In the genomic region with DNA sequence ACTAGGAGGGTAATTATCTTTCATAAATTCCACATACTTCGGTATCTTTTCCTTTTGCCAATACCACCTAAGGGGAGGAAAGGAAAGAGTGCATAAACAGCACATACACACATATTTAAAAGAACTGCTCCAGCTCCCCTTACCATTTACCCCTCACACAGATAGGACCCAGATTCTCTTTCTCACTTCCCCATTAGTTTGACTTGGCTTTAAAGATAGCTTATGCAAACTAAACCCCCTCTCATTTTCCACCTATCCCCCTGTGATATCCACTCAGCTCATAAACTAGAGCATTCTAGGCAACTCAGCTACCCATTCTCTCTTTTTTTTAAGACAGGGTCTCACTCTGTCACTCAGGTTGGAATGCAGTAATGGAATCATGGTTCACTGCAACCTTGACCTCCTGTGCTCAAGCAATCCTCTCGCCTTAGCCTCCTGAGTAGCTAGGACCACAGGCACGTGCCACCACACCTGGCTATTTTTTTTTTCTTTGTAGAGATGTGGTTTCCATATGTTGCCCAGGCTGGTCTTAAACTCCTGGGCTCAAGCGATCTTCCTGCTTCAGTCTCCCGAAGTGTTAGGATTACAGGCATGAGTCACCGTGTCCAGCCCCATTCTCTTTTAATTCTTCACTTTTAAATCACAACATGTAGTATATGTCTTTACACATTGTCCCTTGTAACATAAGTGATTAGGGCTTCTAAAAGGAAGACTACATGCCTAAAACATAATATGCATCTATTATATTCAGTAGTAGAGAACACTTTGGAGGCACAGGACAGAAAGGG, we compare ENCODE assay signal across 17 cellular contexts. TPM values are rescaled to one million over a fixed set of nuclear protein-coding genes. Genes with fewer than 3 reads are reported as not detected.
DNase-seq lines count a peak whose midpoint lies in the region; ATAC-seq, FAIRE-seq and TF ChIP-seq lines count a peak whose summit lies in the region.
"Had no signal": no experiment of that assay in that cellular context is flagged by ENCODE, and none has a peak within 500 bp of the region (broad histone marks: within the 10 kb centered on the region; RNA-seq: fewer than 3 reads in every experiment).

No MANE protein-coding gene starts in this region.

- H3K79me2 ChIP-seq in endothelial cell of umbilical vein (ENCODE audit: control insufficient read depth, insufficient read depth, low read length): peaks cover 8% of the 10 kb centered on the region

- in situ Hi-C loops in brain microvascular endothelial cell (cut with HindIII; ENCODE audit: low pct_ligation_motif_present, low sequenced_read_pairs): no loop called here

- no peak for TF ChIP-seq CTCF in endothelial cell of umbilical vein (IDR thresholded peaks at IDR 0.05; ENCODE audit: extremely low read depth in 1 of 2, insufficient read depth in 1 of 2, low read depth in 1 of 2, low read length in 2 of 2)
- no peak for TF ChIP-seq CTCF in brain microvascular endothelial cell (IDR thresholded peaks at IDR 0.05; ENCODE audit: low read depth, low read length, missing control alignments)

- no peak overlapping the region for H3K4me2 ChIP-seq in endothelial cell of umbilical vein (ENCODE audit: insufficient read depth, low read length)

- H3K27me3 ChIP-seq in endothelial cell of umbilical vein (ENCODE audit: control insufficient read depth in 2 of 2, insufficient read depth in 2 of 2, low read length in 2 of 2) (no peaks in the 10 kb centered on the region), brain microvascular endothelial cell (replicated peaks) (no peaks in the 10 kb centered on the region)
- H3K27me3 ChIP-seq: heart right ventricle, vagina had no signal

- no peak for TF ChIP-seq POLR2A in endothelial cell of umbilical vein (IDR thresholded peaks at IDR 0.05; ENCODE audit: low read depth, low read length)

- H3K27ac ChIP-seq in endothelial cell of umbilical vein (ENCODE audit: insufficient read depth, low read depth, low read length) (no peak overlapping the region), brain microvascular endothelial cell (no peak overlapping the region)
- H3K27ac ChIP-seq: heart right ventricle, lower lobe of right lung, vagina had no signal

- dilution Hi-C loops in endothelial cell of umbilical vein (cut with MboI; ENCODE audit: extremely low pct_ligation_motif_present, low sequenced_read_pairs): no loop called here

- POLR2A ChIA-PET in endothelial cell of umbilical vein (lab: Charles Lee): no interaction called here

- no TSS peak for BruUV-seq in endothelial cell of umbilical vein (replicated peaks; lab: Mats Ljungman, UMichigan)

- H3K9me1 ChIP-seq in endothelial cell of umbilical vein (replicated peaks; ENCODE audit: control insufficient read depth, extremely low read depth, insufficient read depth, low read length): no peaks in the 10 kb centered on the region

- no peak overlapping the region for H3K4me3 ChIP-seq in endothelial cell of umbilical vein (replicated peaks in 1 of 3; ENCODE audit: insufficient read depth in 1 of 3, low read depth in 1 of 3, low read length in 3 of 3)
- H3K4me3 ChIP-seq in brain microvascular endothelial cell (ENCODE audit: low read depth, low read length): no peak overlapping the region
- H3K4me3 ChIP-seq: heart right ventricle, lower lobe of right lung, vagina had no signal

- intact Hi-C loops in endothelial cell of umbilical vein (cut with micrococcal nuclease): no loop called here

- H3K4me1 ChIP-seq in endothelial cell of umbilical vein (ENCODE audit: control insufficient read depth, extremely low read depth, insufficient read depth, low read length): peaks cover 18% of the 10 kb centered on the region

- no peaks in the 10 kb centered on the region for H3K9me3 ChIP-seq in endothelial cell of umbilical vein (replicated peaks; ENCODE audit: control insufficient read depth, insufficient read depth, low read length)
- H3K9me3 ChIP-seq: heart right ventricle, lower lobe of right lung, vagina had no signal

- H3K36me3 ChIP-seq in endothelial cell of umbilical vein (ENCODE audit: control insufficient read depth in 2 of 2, extremely low read depth in 1 of 2, insufficient read depth in 2 of 2, low read length in 2 of 2): peaks cover 0 to 3% of the 10 kb centered on the region in 2 experiments
- H3K36me3 ChIP-seq in brain microvascular endothelial cell (replicated peaks): no peaks in the 10 kb centered on the region

- no peak overlapping the region for H2AFZ ChIP-seq in endothelial cell of umbilical vein (ENCODE audit: low read depth, low read length)

- no peaks in the 10 kb centered on the region for H4K20me1 ChIP-seq in endothelial cell of umbilical vein (replicated peaks; ENCODE audit: control insufficient read depth, extremely low read depth, insufficient read depth, low read length)

- FAIRE-seq in endothelial cell of umbilical vein (lab: Jason Lieb, UNC): peak; percentile 63

- ATAC-seq in GM18498 (IDR thresholded peaks at IDR 0.05; ENCODE audit: unreplicated experiment): peak; percentile 48
- peak; percentile 59 for ATAC-seq in GM21515 (IDR thresholded peaks at IDR 0.05; ENCODE audit: unreplicated experiment)
- peak; percentile 32 for ATAC-seq in HG03095 (IDR thresholded peaks at IDR 0.05; ENCODE audit: unreplicated experiment)
- ATAC-seq: effector memory CD8-positive, alpha-beta T cell; heart right ventricle; lower lobe of right lung had no signal

- CTCF ChIA-PET in endothelial cell of umbilical vein (lab: Charles Lee): interaction anchor here (1.2 kb wide), 1 partner anchor 14 kb away, joined by 4 read pairs; no protein-coding TSS in a partner anchor

- no peak overlapping the region for H3K9ac ChIP-seq in endothelial cell of umbilical vein (replicated peaks; ENCODE audit: extremely low read depth, insufficient read depth, low read length)

- DNase-seq in endothelial cell of umbilical vein (ENCODE audit: low read depth, low spot score) (no peak), brain microvascular endothelial cell (no peak), NCI-H748 (lab: John Stamatoyannopoulos, UW; ENCODE audit: unreplicated experiment) (no peak), iPS-NIHi11 (ENCODE audit: low spot score) (no peak), A172 (ENCODE audit: low spot score) (no peak)
- DNase-seq: amniotic stem cell; effector memory CD8-positive, alpha-beta T cell; heart right ventricle; lower lobe of right lung; NCI-H526; occipital lobe; SHP77 treated with DMSO at 0.1 percent for 48 hours; stimulated activated CD4-positive, alpha-beta T cell treated with anti-CD3 and anti-CD28 coated beads, Interleukin-15, amount 100 ng/mL, for 24 hours had no signal

TF ChIP-seq in endothelial cell of umbilical vein, 7 proteins besides CTCF, POLR2A, EP300 and RAD21:
- TF ChIP-seq JUN (IDR thresholded peaks at IDR 0.05; ENCODE audit: borderline replicate concordance, insufficient read depth, insufficient read length, low read depth) (no peak), POLR2AphosphoS5 (IDR thresholded peaks at IDR 0.05; ENCODE audit: insufficient read depth, low read depth, low read length) (no peak), MAX (IDR thresholded peaks at IDR 0.05; ENCODE audit: insufficient read depth, insufficient read length) (no peak), FOS (IDR thresholded peaks at IDR 0.05; ENCODE audit: borderline replicate concordance, insufficient read depth, low read length) (no peak), MYC (IDR thresholded peaks at IDR 0.05; ENCODE audit: low read depth, low read length) (no peak), EZH2 (IDR thresholded peaks at IDR 0.05; ENCODE audit: borderline replicate concordance, low read depth, low read length, severe bottlenecking) (no peak), GATA2 (IDR thresholded peaks at IDR 0.05; ENCODE audit: insufficient read depth, insufficient read length, low read depth, low read length) (no peak)

RNA-seq across cellular contexts. Expression of gene FUCA2, which starts 4.0 kb away (rescaled TPM):
- 80.9 and 85.0 TPM in 2 replicates for total RNA-seq in endothelial cell of umbilical vein
- polyA plus RNA-seq in endothelial cell of umbilical vein: 24.1 and 29.7 TPM in 2 replicates
- 37.1 and 37.9 TPM in 2 replicates for polyA plus RNA-seq in endothelial cell of umbilical vein (2011; cell fraction: cytosol; rRNA removed)
- polyA plus RNA-seq in endothelial cell of umbilical vein (2011; cell fraction: nucleus; rRNA removed): 28.0 and 36.3 TPM in 2 replicates
- polyA plus RNA-seq in endothelial cell of umbilical vein (2012): 50.3 and 77.6 TPM in 2 replicates
- 22.8 and 24.0 TPM in 2 replicates for polyA minus RNA-seq in endothelial cell of umbilical vein
- 28.6 TPM for polyA minus RNA-seq in endothelial cell of umbilical vein (2011; cell fraction: cytosol; rRNA and poly(A)+ RNA removed)
- polyA minus RNA-seq in endothelial cell of umbilical vein (2011; cell fraction: nucleus; rRNA and poly(A)+ RNA removed): 8.7 and 10.9 TPM in 2 replicates
- 88.9 and 95.2 TPM in 2 replicates for total RNA-seq in A172 (2014; rRNA removed; shearing (Covaris generic))

RNA-seq across cellular contexts. Expression of gene PEX3, which starts 56.9 kb away (rescaled TPM):
- 20.0 and 21.7 TPM in 2 replicates for total RNA-seq in endothelial cell of umbilical vein
- 6.9 and 8.7 TPM in 2 replicates for polyA plus RNA-seq in endothelial cell of umbilical vein
- 13.3 and 13.5 TPM in 2 replicates for polyA plus RNA-seq in endothelial cell of umbilical vein (2011; cell fraction: cytosol; rRNA removed)
- 12.9 and 20.6 TPM in 2 replicates for polyA plus RNA-seq in endothelial cell of umbilical vein (2011; cell fraction: nucleus; rRNA removed)
- 19.4 and 25.0 TPM in 2 replicates for polyA plus RNA-seq in endothelial cell of umbilical vein (2012)
- polyA minus RNA-seq in endothelial cell of umbilical vein: 24.1 and 28.6 TPM in 2 replicates
- polyA minus RNA-seq in endothelial cell of umbilical vein (2011; cell fraction: cytosol; rRNA and poly(A)+ RNA removed): 15.0 TPM
- polyA minus RNA-seq in endothelial cell of umbilical vein (2011; cell fraction: nucleus; rRNA and poly(A)+ RNA removed): 22.7 and 26.4 TPM in 2 replicates
- 17.9 and 24.7 TPM in 2 replicates for total RNA-seq in A172 (2014; rRNA removed; shearing (Covaris generic))

RNA-seq across cellular contexts. Expression of gene ADAT2, which starts 57.1 kb away (rescaled TPM):
- 9.8 and 11.3 TPM in 2 replicates for total RNA-seq in endothelial cell of umbilical vein
- polyA plus RNA-seq in endothelial cell of umbilical vein: 4.3 and 5.4 TPM in 2 replicates
- polyA plus RNA-seq in endothelial cell of umbilical vein (2011; cell fraction: cytosol; rRNA removed): 3.2 and 4.1 TPM in 2 replicates
- 20.3 and 32.5 TPM in 2 replicates for polyA plus RNA-seq in endothelial cell of umbilical vein (2011; cell fraction: nucleus; rRNA removed)
- polyA plus RNA-seq in endothelial cell of umbilical vein (2012): 8.3 and 9.9 TPM in 2 replicates
- polyA minus RNA-seq in endothelial cell of umbilical vein: 5.1 and 5.3 TPM in 2 replicates
- polyA minus RNA-seq in endothelial cell of umbilical vein (2011; cell fraction: cytosol; rRNA and poly(A)+ RNA removed): 2.9 TPM
- polyA minus RNA-seq in endothelial cell of umbilical vein (2011; cell fraction: nucleus; rRNA and poly(A)+ RNA removed): 6.9 and 8.2 TPM in 2 replicates
- 1.8 and 3.1 TPM in 2 replicates for total RNA-seq in A172 (2014; rRNA removed; shearing (Covaris generic))
